Comparison of ENCODE assay signal across 14 cellular contexts in genomic region chr3:45137656-45138181, GRCh38. TPM values are rescaled to one million over a fixed set of nuclear protein-coding genes. Genes with fewer than 3 reads are reported as not detected.
DNase-seq lines count a peak whose midpoint lies in the region; ATAC-seq and TF ChIP-seq lines count a peak whose summit lies in the region.
"Had no signal": no experiment of that assay in that cellular context is flagged by ENCODE, and none has a peak within 500 bp of the region (broad histone marks: within the 10 kb centered on the region; RNA-seq: fewer than 3 reads in every experiment).

No MANE protein-coding gene starts in this region.

- no peaks in the 10 kb centered on the region for H3K27me3 Mint-ChIP-seq in WTC11 (ENCODE audit: low read depth)
- peaks cover 56% of the 10 kb centered on the region for H3K27me3 Mint-ChIP-seq in stimulated activated naive CD8-positive, alpha-beta T cell treated with anti-CD3 and anti-CD28 coated beads, Interleukin-15, amount 100 ng/mL, for 72 hours

- CTCF ChIA-PET in A673 (lab: Charles Lee) (no interaction called here), WTC11 (lab: Charles Lee) (interaction anchor here (1.6 to 1.9 kb wide), 2 partner anchors 17 to 72 kb away, joined by 7 read pairs; no protein-coding TSS in a partner anchor)

- no peak overlapping the region for H3K4me3 ChIP-seq in A673 (ENCODE audit: low read depth, low read length, poor library complexity, severe bottlenecking)
- H3K4me3 ChIP-seq: SJSA1, spleen had no signal

- TF ChIP-seq CTCF in A673 (conservative IDR thresholded peaks at IDR 0.05; ENCODE audit: low read depth, low read length) = no peak
- TF ChIP-seq CTCF in WTC11 (IDR thresholded peaks at IDR 0.05) = no peak
- TF ChIP-seq CTCF in foreskin keratinocyte (conservative IDR thresholded peaks at IDR 0.05) = peak; percentile 47

- no TSS peak for BruUV-seq in A673 (replicated peaks; lab: Mats Ljungman, UMichigan)

- H3K36me3 Mint-ChIP-seq in WTC11 = no peaks in the 10 kb centered on the region

- peak; percentile 49 for DNase-seq in A673 (ENCODE audit: low spot score)
- peak in 46 of 76 experiments; percentile 3 to 74 (median 30) for DNase-seq in HUDEP-2 (lab: John Stamatoyannopoulos, UW; ENCODE audit: unreplicated experiment in 76 of 76)
- DNase-seq in WTC11 (ENCODE audit: low spot score) = no peak
- DNase-seq in foreskin keratinocyte = peak in 1 of 2 donors; percentile 56
- no peak for DNase-seq in NCI-H345 (lab: John Stamatoyannopoulos, UW)
- DNase-seq in activated CD4-positive, alpha-beta T cell treated with anti-CD3 and anti-CD28 coated beads, Interleukin-2, amount 50 U/mL, for 1 hour = no peak
- no peak for DNase-seq in stimulated activated naive CD8-positive, alpha-beta T cell treated with anti-CD3 and anti-CD28 coated beads, Interleukin-15, amount 100 ng/mL, for 72 hours
- DNase-seq in activated CD8-positive, alpha-beta memory T cell treated with anti-CD3 and anti-CD28 coated beads, Interleukin-2, amount 50 U/mL, for 48 hours = no peak
- DNase-seq: activated CD4-positive, alpha-beta T cell treated with anti-CD3 and anti-CD28 coated beads, Interleukin-2, amount 10 ng/mL, durations not matched to agents 24 days and 14 days; brain microvascular endothelial cell; EL; NCI-H510A treated with DMSO at 0.1 percent for 48 hours; spleen had no signal

- no peaks in the 10 kb centered on the region for H3K36me3 ChIP-seq in A673 (ENCODE audit: insufficient read depth, low read length, poor library complexity, severe bottlenecking)
- H3K36me3 ChIP-seq: brain microvascular endothelial cell, SJSA1, spleen had no signal

- no peak overlapping the region for H3K27ac Mint-ChIP-seq in WTC11
- H3K27ac Mint-ChIP-seq in stimulated activated naive CD8-positive, alpha-beta T cell treated with anti-CD3 and anti-CD28 coated beads, Interleukin-15, amount 100 ng/mL, for 72 hours = no peak overlapping the region
- H3K27ac Mint-ChIP-seq: activated CD4-positive, alpha-beta T cell treated with anti-CD3 and anti-CD28 coated beads, Interleukin-2, amount 10 ng/mL, durations not matched to agents 24 days and 14 days had no signal

- no peak overlapping the region for H3K27ac ChIP-seq in A673 (ENCODE audit: low read depth, low read length, poor library complexity, severe bottlenecking)
- peak overlapping the region; percentile 61 for H3K27ac ChIP-seq in foreskin keratinocyte
- H3K27ac ChIP-seq: brain microvascular endothelial cell, SJSA1, spleen had no signal

- H3K4me3 Mint-ChIP-seq in WTC11 = no peak overlapping the region
- H3K4me3 Mint-ChIP-seq in stimulated activated naive CD8-positive, alpha-beta T cell treated with anti-CD3 and anti-CD28 coated beads, Interleukin-15, amount 100 ng/mL, for 72 hours = no peak overlapping the region
- H3K4me3 Mint-ChIP-seq: activated CD4-positive, alpha-beta T cell treated with anti-CD3 and anti-CD28 coated beads, Interleukin-2, amount 10 ng/mL, durations not matched to agents 24 days and 14 days had no signal

- H3K9me3 Mint-ChIP-seq in WTC11 = no peaks in the 10 kb centered on the region
- H3K9me3 Mint-ChIP-seq in stimulated activated naive CD8-positive, alpha-beta T cell treated with anti-CD3 and anti-CD28 coated beads, Interleukin-15, amount 100 ng/mL, for 72 hours = no peaks in the 10 kb centered on the region

- no peaks in the 10 kb centered on the region for H3K27me3 ChIP-seq in A673 (replicated peaks; ENCODE audit: insufficient read depth, low read depth, low read length, poor library complexity)
- no peaks in the 10 kb centered on the region for H3K27me3 ChIP-seq in foreskin keratinocyte
- H3K27me3 ChIP-seq: brain microvascular endothelial cell, SJSA1 had no signal

- intact Hi-C loops in A673 (cut with micrococcal nuclease; ENCODE audit: unreplicated experiment) = no loop called here

- POLR2A ChIA-PET in A673 (lab: Charles Lee; ENCODE audit: low non-redundant PET) (no interaction called here), WTC11 (lab: Charles Lee) (interaction anchor here (0.7 kb wide), 1 partner anchor 114 kb away, joined by 3 read pairs; no protein-coding TSS in a partner anchor)

- no peaks in the 10 kb centered on the region for H3K9me3 ChIP-seq in A673 (ENCODE audit: low read depth, low read length, poor library complexity, severe bottlenecking)
- H3K9me3 ChIP-seq: spleen had no signal

- ATAC-seq in WTC11 = peak; percentile 65
- peak; percentile 54 for ATAC-seq in foreskin keratinocyte
- ATAC-seq in stimulated activated naive CD8-positive, alpha-beta T cell treated with anti-CD3 and anti-CD28 coated beads, Interleukin-15, amount 100 ng/mL, for 72 hours = no peak

- H3K4me1 ChIP-seq in A673 (ENCODE audit: insufficient read depth, low read length, poor library complexity, severe bottlenecking) (no peaks in the 10 kb centered on the region), foreskin keratinocyte (peaks cover 53% of the 10 kb centered on the region)

- H3K4me1 Mint-ChIP-seq in WTC11 = peaks cover 35% of the 10 kb centered on the region
- no peaks in the 10 kb centered on the region for H3K4me1 Mint-ChIP-seq in stimulated activated naive CD8-positive, alpha-beta T cell treated with anti-CD3 and anti-CD28 coated beads, Interleukin-15, amount 100 ng/mL, for 72 hours

TF ChIP-seq in WTC11, 78 proteins besides CTCF, POLR2A, EP300 and RAD21:
- no peak for TF ChIP-seq ETV6 (CRISPR knock-in tag; IDR thresholded peaks at IDR 0.05)
- TF ChIP-seq, protein P1, sequence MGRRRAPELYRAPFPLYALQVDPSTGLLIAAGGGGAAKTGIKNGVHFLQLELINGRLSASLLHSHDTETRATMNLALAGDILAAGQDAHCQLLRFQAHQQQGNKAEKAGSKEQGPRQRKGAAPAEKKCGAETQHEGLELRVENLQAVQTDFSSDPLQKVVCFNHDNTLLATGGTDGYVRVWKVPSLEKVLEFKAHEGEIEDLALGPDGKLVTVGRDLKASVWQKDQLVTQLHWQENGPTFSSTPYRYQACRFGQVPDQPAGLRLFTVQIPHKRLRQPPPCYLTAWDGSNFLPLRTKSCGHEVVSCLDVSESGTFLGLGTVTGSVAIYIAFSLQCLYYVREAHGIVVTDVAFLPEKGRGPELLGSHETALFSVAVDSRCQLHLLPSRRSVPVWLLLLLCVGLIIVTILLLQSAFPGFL (CRISPR knock-in tag; IDR thresholded peaks at IDR 0.05; ENCODE audit: borderline replicate concordance) = no peak
TF ChIP-seq in WTC11: peak in this region for 0.

RNA-seq across cellular contexts. Expression of gene CDCP1, which starts 8.5 kb away (rescaled TPM):
- total RNA-seq in A673 (2021) (0.13 and 0.70 TPM in 2 replicates), WTC11 (2021) (13.4 to 14.6 TPM (median 13.5 TPM) in 3 replicates), foreskin keratinocyte (147 and 163 TPM in 2 replicates)
- polyA plus RNA-seq in foreskin keratinocyte = 61.3 and 62.2 TPM in 2 replicates

Comparison
In these comparisons a context has a peak if more than half of its experiments do, and no peak if none do; other contexts are left out.
1. DNase-seq: peak in A673 (single experiment) and HUDEP-2 (46 of 76); none in WTC11 (single experiment), NCI-H345 (single experiment), activated CD4-positive, alpha-beta T cell treated with anti-CD3 and anti-CD28 coated beads, Interleukin-2, amount 50 U/mL, for 1 hour (single experiment), stimulated activated naive CD8-positive, alpha-beta T cell treated with anti-CD3 and anti-CD28 coated beads, Interleukin-15, amount 100 ng/mL, for 72 hours (0 of 2) and activated CD8-positive, alpha-beta memory T cell treated with anti-CD3 and anti-CD28 coated beads, Interleukin-2, amount 50 U/mL, for 48 hours (single experiment).